Comparison of ENCODE assay signal across 19 cellular contexts in the genomic region with DNA sequence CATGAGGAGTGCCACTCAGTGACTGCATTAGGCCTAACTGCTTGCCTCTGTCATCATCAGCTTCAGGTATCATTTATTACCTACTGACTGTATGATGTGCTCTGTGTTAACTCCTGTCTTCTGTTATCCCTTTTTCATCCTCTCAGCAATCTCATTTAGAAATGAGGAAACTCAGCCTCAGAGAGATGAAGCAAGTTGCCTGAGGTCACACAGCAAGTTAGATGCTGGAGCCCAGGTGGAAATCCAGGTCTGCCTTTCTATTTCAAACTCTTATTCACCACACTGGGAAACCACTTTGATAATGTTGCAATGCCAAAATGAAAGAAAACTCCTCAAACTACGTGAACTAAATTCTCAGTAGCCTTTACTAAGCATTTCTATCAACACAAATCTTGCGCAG. TPM values are rescaled to one million over a fixed set of nuclear protein-coding genes. Genes with fewer than 3 reads are reported as not detected.
A peak's percentile ranks its signal among the peaks of the same experiment; 100 is the strongest.
DNase-seq lines count a peak whose midpoint lies in the region; ATAC-seq and TF ChIP-seq lines count a peak whose summit lies in the region.
"Had no signal": no experiment of that assay in that cellular context is flagged by ENCODE, and none has a peak within 500 bp of the region (broad histone marks: within the 10 kb centered on the region; RNA-seq: fewer than 3 reads in every experiment).

No MANE protein-coding gene starts in this region.

- H3K9me3 Mint-ChIP-seq in CD14-positive monocyte: peaks cover 0 to 7% (median 2%) of the 10 kb centered on the region in 7 donors
- H3K9me3 Mint-ChIP-seq in activated naive CD4-positive, alpha-beta T cell treated with anti-CD3 and anti-CD28 coated beads, Interleukin-2, amount 50 U/mL, for 72 hours: no peaks in the 10 kb centered on the region

- H3K27ac Mint-ChIP-seq in CD14-positive monocyte: no peak overlapping the region
- H3K27ac Mint-ChIP-seq in activated naive CD4-positive, alpha-beta T cell treated with anti-CD3 and anti-CD28 coated beads, Interleukin-2, amount 50 U/mL, for 72 hours: no peak overlapping the region
- H3K27ac Mint-ChIP-seq: activated CD8-positive, alpha-beta T cell treated with anti-CD3 and anti-CD28 coated beads, Interleukin-2, amount 10 ng/mL, durations not matched to agents 7 days and 5 days; IgD-negative memory B cell had no signal

- H3K36me3 Mint-ChIP-seq in CD14-positive monocyte: no peaks in the 10 kb centered on the region
- no peaks in the 10 kb centered on the region for H3K36me3 Mint-ChIP-seq in activated naive CD4-positive, alpha-beta T cell treated with anti-CD3 and anti-CD28 coated beads, Interleukin-2, amount 50 U/mL, for 72 hours
- H3K36me3 Mint-ChIP-seq: IgD-negative memory B cell had no signal

- H3K9me2 ChIP-seq in GM23248 (ENCODE audit: insufficient read depth): no peaks in the 10 kb centered on the region

- no peaks in the 10 kb centered on the region for H3K27me3 ChIP-seq in GM23248 (replicated peaks; ENCODE audit: insufficient read depth)
- H3K27me3 ChIP-seq in parathyroid adenoma (ENCODE audit: control insufficient read depth, insufficient read depth, low read length): no peaks in the 10 kb centered on the region

- intact Hi-C loops in CD14-positive monocyte (cut with micrococcal nuclease): no loop called here

- H3K4me3 Mint-ChIP-seq in CD14-positive monocyte: peak overlapping the region in 1 of 2 donors; percentile 44
- H3K4me3 Mint-ChIP-seq: activated CD8-positive, alpha-beta T cell treated with anti-CD3 and anti-CD28 coated beads, Interleukin-2, amount 10 ng/mL, durations not matched to agents 7 days and 5 days had no signal

- peaks cover 14% of the 10 kb centered on the region for H3K4me1 Mint-ChIP-seq in CD14-positive monocyte

- peak overlapping the region; percentile 94; the same call in 1 of the 2 replicates for H2AFZ ChIP-seq in GM23248
- no peak overlapping the region for H2AFZ ChIP-seq in parathyroid adenoma

- H3K4me2 ChIP-seq in GM23248 (ENCODE audit: unreplicated experiment) (peak overlapping the region; percentile 95), parathyroid adenoma (ENCODE audit: low read length) (peak overlapping the region; percentile 97)

- H3K9me3 ChIP-seq in GM23248 (ENCODE audit: low read depth) (no peaks in the 10 kb centered on the region), parathyroid adenoma (ENCODE audit: control insufficient read depth, low read length) (no peaks in the 10 kb centered on the region)
- H3K9me3 ChIP-seq: BE2C, gastrocnemius medialis, sigmoid colon had no signal

- no peaks in the 10 kb centered on the region for H3K36me3 ChIP-seq in GM23248 (ENCODE audit: low read depth)
- no peaks in the 10 kb centered on the region for H3K36me3 ChIP-seq in parathyroid adenoma (ENCODE audit: control insufficient read depth, insufficient read depth, low read length)
- H3K36me3 ChIP-seq: BE2C, gastrocnemius medialis, sigmoid colon had no signal

- CTCF ChIA-PET in GM10248 (lab: Yijun Ruan, JAX): no interaction called here

- H3K9ac ChIP-seq in GM23248 (no peak overlapping the region), parathyroid adenoma (no peak overlapping the region)

- no peaks in the 10 kb centered on the region; the same call in 1 of the 2 replicates for H3F3A ChIP-seq in GM23248 (ENCODE audit: insufficient read depth)

- TF ChIP-seq POLR2A in NB4 (IDR thresholded peaks at IDR 0.05; ENCODE audit: extremely low read depth, insufficient read length): no peak

- DNase-seq in GM23248 (no peak), NB4 (ENCODE audit: low read depth) (peak; percentile 17), epithelial cell of proximal tubule (ENCODE audit: low read depth) (no peak), CD14-positive monocyte (ENCODE audit: low spot score) (no peak), GM10248 (ENCODE audit: extremely low spot score) (no peak)
- no peak for DNase-seq in activated naive CD4-positive, alpha-beta T cell treated with anti-CD3 and anti-CD28 coated beads, Interleukin-2, amount 50 U/mL, for 72 hours (ENCODE audit: low spot score in 2 of 2)
- DNase-seq: activated CD8-positive, alpha-beta T cell treated with anti-CD3 and anti-CD28 coated beads, Interleukin-2, amount 10 ng/mL, durations not matched to agents 7 days and 5 days; amniotic stem cell; BE2C; cerebellar nuclear complex; DMS79 treated with DMSO at 0.1 percent for 48 hours; gastrocnemius medialis; NCI-H1092; OCI-M1; sigmoid colon; stimulated activated CD4-positive, alpha-beta T cell treated with anti-CD3 and anti-CD28 coated beads, Interleukin-2, amount 100 ng/mL, for 48 hours had no signal

- peak overlapping the region; percentile 77; the same call in 1 of the 2 replicates for H3K4me3 ChIP-seq in GM23248
- H3K4me3 ChIP-seq in NB4 (ENCODE audit: low read depth, low read length): peak overlapping the region; percentile 81
- peak overlapping the region; percentile 76 for H3K4me3 ChIP-seq in epithelial cell of proximal tubule (ENCODE audit: low read depth, low read length)
- no peak overlapping the region for H3K4me3 ChIP-seq in parathyroid adenoma (ENCODE audit: low read depth, low read length)

- H3K27me3 Mint-ChIP-seq in CD14-positive monocyte (ENCODE audit: low read depth in 3 of 3): peaks cover 27 to 43% (median 40%) of the 10 kb centered on the region in 3 donors

- H4K20me1 ChIP-seq in GM23248 (ENCODE audit: insufficient read depth): no peaks in the 10 kb centered on the region

- in situ Hi-C loops in GM23248 (cut with MboI): no loop called here

- H3K27ac ChIP-seq in GM23248 (no peak overlapping the region), parathyroid adenoma (peak overlapping the region; percentile 86)
- H3K27ac ChIP-seq: gastrocnemius medialis had no signal

- H3K4me1 ChIP-seq in GM23248 (ENCODE audit: insufficient read depth) (no peaks in the 10 kb centered on the region; the same call in 1 of the 2 replicates), parathyroid adenoma (peaks cover 4% of the 10 kb centered on the region)
- H3K4me1 ChIP-seq: BE2C had no signal

- TF ChIP-seq CTCF in NB4 (IDR thresholded peaks at IDR 0.05; ENCODE audit: low read depth, low read length): no peak
- TF ChIP-seq CTCF in epithelial cell of proximal tubule (conservative IDR thresholded peaks at IDR 0.05; ENCODE audit: low read depth, low read length): no peak
- no peak for TF ChIP-seq CTCF in parathyroid adenoma (IDR thresholded peaks at IDR 0.05)
- TF ChIP-seq CTCF in CD14-positive monocyte (IDR thresholded peaks at IDR 0.05): no peak
- no peak for TF ChIP-seq CTCF in GM10248 (IDR thresholded peaks at IDR 0.05; ENCODE audit: control extremely low read depth, extremely low read depth, low read depth, missing control alignments)

- H3K79me2 ChIP-seq in GM23248 (ENCODE audit: insufficient read depth): no peaks in the 10 kb centered on the region
- H3K79me2 ChIP-seq in parathyroid adenoma: no peaks in the 10 kb centered on the region

- 75 to 77% methylated on average over 2 of the region's 2 CpGs for WGBS in GM23248 (ENCODE audit: low coverage in 1 of 2, low lambda C conversion rate in 2 of 2, missing lambda C conversion rate in 2 of 2), 2 experiments

- no peak for ATAC-seq in GM21619 (IDR thresholded peaks at IDR 0.05; ENCODE audit: unreplicated experiment)
- no peak for ATAC-seq in activated naive CD4-positive, alpha-beta T cell treated with anti-CD3 and anti-CD28 coated beads, Interleukin-2, amount 50 U/mL, for 72 hours
- ATAC-seq: activated CD8-positive, alpha-beta T cell treated with anti-CD3 and anti-CD28 coated beads, Interleukin-2, amount 10 ng/mL, durations not matched to agents 7 days and 5 days; gastrocnemius medialis had no signal

- POLR2A ChIA-PET in GM10248 (lab: Yijun Ruan, JAX): no interaction called here

RNA-seq across cellular contexts. Expression of gene FERMT1, which starts 1.3 kb away (rescaled TPM):
- 4.1 and 4.2 TPM in 2 replicates for total RNA-seq in GM23248 (2014; rRNA removed; shearing (Covaris generic))
- polyA plus RNA-seq in GM23248 (2016; fragmentation: Nextera tagmentation; extraction: Ambion mirVana) (1.2 and 2.1 TPM in 2 replicates), CD14-positive monocyte (not detected)
- total RNA-seq in epithelial cell of proximal tubule: 21.8 and 26.1 TPM in 2 replicates
- total RNA-seq in activated naive CD4-positive, alpha-beta T cell treated with anti-CD3 and anti-CD28 coated beads, Interleukin-2, amount 50 U/mL, for 72 hours: under 1 TPM in 1 of 2 donors, not detected in 1; 0.23 TPM
- total RNA-seq: activated CD8-positive, alpha-beta T cell treated with anti-CD3 and anti-CD28 coated beads, Interleukin-2, amount 10 ng/mL, durations not matched to agents 7 days and 5 days had no signal
- polyA plus RNA-seq: IgD-negative memory B cell had no signal
